Comparison of ENCODE assay signal across 25 cellular contexts in the genomic region with DNA sequence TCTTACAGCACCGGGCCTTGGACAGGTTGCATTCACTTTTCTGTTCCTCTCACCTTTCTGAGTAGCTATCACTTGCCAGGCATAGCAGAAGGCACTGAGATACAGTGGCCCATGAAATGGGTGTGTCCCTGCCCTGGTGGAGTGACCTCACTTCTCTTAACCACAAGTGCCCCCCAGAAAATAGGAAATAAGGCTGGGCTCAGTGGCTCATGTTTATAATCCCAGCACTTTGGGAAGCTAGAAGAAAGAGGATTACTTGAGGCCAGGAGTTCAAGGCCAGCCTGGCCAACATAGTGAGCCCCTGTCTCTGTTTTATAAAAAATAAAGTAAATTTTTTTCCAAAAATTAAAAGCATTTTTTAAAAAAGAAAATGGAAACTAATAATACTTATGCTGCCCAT.
"Had no signal": no experiment of that assay in that cellular context is flagged by ENCODE, and none has a peak within 500 bp of the region (broad histone marks: within the 10 kb centered on the region; RNA-seq: fewer than 3 reads in every experiment).

No MANE protein-coding gene starts in this region.

- H3K4me3 Mint-ChIP-seq: activated CD4-positive, alpha-beta memory T cell treated with anti-CD3 and anti-CD28 coated beads, Interleukin-2, amount 10 ng/mL, durations not matched to agents 7 days and 5 days; activated naive CD4-positive, alpha-beta T cell treated with anti-CD3 and anti-CD28 coated beads, Interleukin-2, amount 10 ng/mL, durations not matched to agents 7 days and 5 days; activated naive CD8-positive, alpha-beta T cell treated with anti-CD3 and anti-CD28 coated beads for 36 hours; activated T-cell treated with anti-CD3 and anti-CD28 coated beads, Interleukin-2, amount 50 U/mL, for 72 hours; IgD-negative memory B cell; T-cell had no signal

- H3K4me2 ChIP-seq: KMS-11, PC-9 had no signal

- H3K36me3 ChIP-seq: brain microvascular endothelial cell, cardiac muscle cell, MG63 had no signal

- H2AFZ ChIP-seq: PC-9 had no signal

- H3K9ac ChIP-seq: KMS-11 had no signal

- H3K4me3 ChIP-seq: cardiac muscle cell, MG63, PC-9 had no signal

- H3K4me1 Mint-ChIP-seq: activated CD4-positive, alpha-beta memory T cell treated with anti-CD3 and anti-CD28 coated beads, Interleukin-2, amount 10 ng/mL, durations not matched to agents 7 days and 5 days; activated naive CD4-positive, alpha-beta T cell treated with anti-CD3 and anti-CD28 coated beads, Interleukin-2, amount 10 ng/mL, durations not matched to agents 7 days and 5 days; activated naive CD8-positive, alpha-beta T cell treated with anti-CD3 and anti-CD28 coated beads for 36 hours; IgD-negative memory B cell; T-cell had no signal

- H3K36me3 Mint-ChIP-seq: activated naive CD4-positive, alpha-beta T cell treated with anti-CD3 and anti-CD28 coated beads, Interleukin-2, amount 10 ng/mL, durations not matched to agents 7 days and 5 days; activated naive CD8-positive, alpha-beta T cell treated with anti-CD3 and anti-CD28 coated beads for 36 hours; T-cell had no signal

- H3K27me3 ChIP-seq: brain microvascular endothelial cell, cardiac muscle cell, MG63 had no signal

- H3K9me3 Mint-ChIP-seq: activated CD4-positive, alpha-beta memory T cell treated with anti-CD3 and anti-CD28 coated beads, Interleukin-2, amount 10 ng/mL, durations not matched to agents 7 days and 5 days; activated naive CD4-positive, alpha-beta T cell treated with anti-CD3 and anti-CD28 coated beads, Interleukin-2, amount 10 ng/mL, durations not matched to agents 7 days and 5 days; activated naive CD8-positive, alpha-beta T cell treated with anti-CD3 and anti-CD28 coated beads for 36 hours; activated T-cell treated with anti-CD3 and anti-CD28 coated beads, Interleukin-2, amount 50 U/mL, for 72 hours; activated T-helper 2 cell treated with anti-CD3 and anti-CD28 coated beads, Interferon-gamma antibody, Interleukin-2, Interleukin-4, amounts not matched to agents 10 μg/mL and 5 μg/mL and 100 μg/mL, durations not matched to agents 14 hours and 24 hours and 36 hours; T-cell had no signal

- DNase-seq: activated CD4-positive, alpha-beta memory T cell treated with anti-CD3 and anti-CD28 coated beads, Interleukin-2, amount 10 ng/mL, durations not matched to agents 7 days and 5 days; activated CD4-positive, alpha-beta T cell treated with anti-CD3 and anti-CD28 coated beads, Interleukin-2, amount 50 U/mL, for 1 hour; activated CD4-positive, CD25-positive, alpha-beta regulatory T cell; activated CD8-positive, alpha-beta memory T cell treated with anti-CD3 and anti-CD28 coated beads, Interleukin-2, amount 50 U/mL, for 4 hours; activated gamma-delta T cell treated with Interleukin-2 at 50 U/mL for 16 hours; activated naive CD4-positive, alpha-beta T cell treated with anti-CD3 and anti-CD28 coated beads, Interleukin-2, amount 10 ng/mL, durations not matched to agents 7 days and 5 days; activated naive CD8-positive, alpha-beta T cell treated with anti-CD3 and anti-CD28 coated beads for 36 hours; activated T-cell treated with anti-CD3 and anti-CD28 coated beads, Interleukin-2, amount 50 U/mL, for 72 hours; brain microvascular endothelial cell; MG63; MV-4-11; NCI-H1092 treated with DMSO at 0.1 percent for 48 hours; NCI-H1417 treated with DMSO at 0.1 percent for 48 hours; NCI-H1694; NCI-H2081; NCI-H510A treated with DMSO at 0.1 percent for 48 hours; PC-9; SIG-M5; T-cell; T-helper 2 cell; T1000 had no signal

- H3K9me3 ChIP-seq: MG63 had no signal

- H3K27ac ChIP-seq: brain microvascular endothelial cell, cardiac muscle cell, KMS-11, PC-9 had no signal

- ATAC-seq: activated T-cell treated with anti-CD3 and anti-CD28 coated beads, Interleukin-2, amount 50 U/mL, for 72 hours; T-cell had no signal

- H3K27ac Mint-ChIP-seq: activated CD4-positive, alpha-beta memory T cell treated with anti-CD3 and anti-CD28 coated beads, Interleukin-2, amount 10 ng/mL, durations not matched to agents 7 days and 5 days; activated naive CD4-positive, alpha-beta T cell treated with anti-CD3 and anti-CD28 coated beads, Interleukin-2, amount 10 ng/mL, durations not matched to agents 7 days and 5 days; activated naive CD8-positive, alpha-beta T cell treated with anti-CD3 and anti-CD28 coated beads for 36 hours; activated T-cell treated with anti-CD3 and anti-CD28 coated beads, Interleukin-2, amount 50 U/mL, for 72 hours; activated T-helper 2 cell treated with anti-CD3 and anti-CD28 coated beads, Interferon-gamma antibody, Interleukin-2, Interleukin-4, amounts not matched to agents 10 μg/mL and 5 μg/mL and 100 μg/mL, durations not matched to agents 14 hours and 24 hours and 36 hours; IgD-negative memory B cell; T-cell had no signal

- H3K27me3 Mint-ChIP-seq: activated CD4-positive, alpha-beta memory T cell treated with anti-CD3 and anti-CD28 coated beads, Interleukin-2, amount 10 ng/mL, durations not matched to agents 7 days and 5 days; activated naive CD4-positive, alpha-beta T cell treated with anti-CD3 and anti-CD28 coated beads, Interleukin-2, amount 10 ng/mL, durations not matched to agents 7 days and 5 days had no signal
